Comparison of ENCODE assay signal across 17 cellular contexts in genomic region chr12:104466694-104467345, GRCh38. TPM values are rescaled to one million over a fixed set of nuclear protein-coding genes. Genes with fewer than 3 reads are reported as not detected.
DNase-seq lines count a peak whose midpoint lies in the region; ATAC-seq and TF ChIP-seq lines count a peak whose summit lies in the region.
"Had no signal": no experiment of that assay in that cellular context is flagged by ENCODE, and none has a peak within 500 bp of the region (broad histone marks: within the 10 kb centered on the region; RNA-seq: fewer than 3 reads in every experiment).

No MANE protein-coding gene starts in this region.

- POLR2A ChIA-PET in activated CD8-positive, alpha-beta T cell treated with anti-CD3 and anti-CD28 coated beads, Interleukin-2, amount 10 ng/mL, durations not matched to agents 7 days and 5 days (lab: Charles Lee), result interaction anchor here (1.2 to 4.9 kb wide), 4 partner anchors 11 to 102 kb away, joined by 3 to 29 read pairs (median 6); no protein-coding TSS in a partner anchor

- TF ChIP-seq CTCF in HL-60 (IDR thresholded peaks at IDR 0.05; ENCODE audit: insufficient read depth, low read length), result no peak
- TF ChIP-seq CTCF in ascending aorta (IDR thresholded peaks at IDR 0.05), result no peak

- no peak for DNase-seq in T-helper 2 cell treated with Interferon-gamma antibody and Interleukin-4, amounts not matched to agents 5 μg/mL and 100 μg/mL, for 36 hours (ENCODE audit: low spot score)
- DNase-seq in T-helper 2 cell (no peak), HL-60 (ENCODE audit: low read depth in 1 of 2, low spot score in 1 of 2) (no peak), naive B cell (no peak), ascending aorta (ENCODE audit: low spot score in 2 of 2) (no peak)
- DNase-seq in activated CD8-positive, alpha-beta T cell treated with anti-CD3 and anti-CD28 coated beads, Interleukin-2, amount 10 ng/mL, durations not matched to agents 7 days and 5 days, result no peak
- DNase-seq: activated CD4-positive, alpha-beta T cell treated with anti-CD3 and anti-CD28 coated beads for 4 hours; DMS79; NCI-H187 treated with DMSO at 0.1 percent for 48 hours; retina; SIG-M5; stimulated activated naive CD4-positive, alpha-beta T cell treated with Interleukin-2 at 50 U/mL for 16 hours; upper lobe of left lung had no signal

- H3K4me3 ChIP-seq in HL-60 (replicated peaks; ENCODE audit: insufficient read depth, low read length) (no peak overlapping the region), ascending aorta (no peak overlapping the region)
- H3K4me3 ChIP-seq: hepatocyte, upper lobe of left lung had no signal

- H3K9me3 Mint-ChIP-seq in T-helper 2 cell treated with Interferon-gamma antibody and Interleukin-4, amounts not matched to agents 5 μg/mL and 100 μg/mL, for 36 hours, result peaks cover 19% of the 10 kb centered on the region
- H3K9me3 Mint-ChIP-seq in activated CD8-positive, alpha-beta T cell treated with anti-CD3 and anti-CD28 coated beads, Interleukin-2, amount 10 ng/mL, durations not matched to agents 7 days and 5 days (ENCODE audit: insufficient read depth), result peaks cover 4% of the 10 kb centered on the region
- H3K9me3 Mint-ChIP-seq in naive B cell, result peaks cover 3 to 7% (median 6%) of the 10 kb centered on the region in 7 donors
- H3K9me3 Mint-ChIP-seq: mesothelial cell of epicardium had no signal

- H3K36me3 Mint-ChIP-seq in T-helper 2 cell treated with Interferon-gamma antibody and Interleukin-4, amounts not matched to agents 5 μg/mL and 100 μg/mL, for 36 hours (ENCODE audit: low read depth), result peaks cover 68% of the 10 kb centered on the region
- H3K36me3 Mint-ChIP-seq in activated CD8-positive, alpha-beta T cell treated with anti-CD3 and anti-CD28 coated beads, Interleukin-2, amount 10 ng/mL, durations not matched to agents 7 days and 5 days (ENCODE audit: low read depth), result peaks cover 70% of the 10 kb centered on the region
- H3K36me3 Mint-ChIP-seq in naive B cell, result peaks cover 6 to 14% of the 10 kb centered on the region in 2 donors
- H3K36me3 Mint-ChIP-seq: mesothelial cell of epicardium had no signal

- CTCF ChIA-PET in activated CD8-positive, alpha-beta T cell treated with anti-CD3 and anti-CD28 coated beads, Interleukin-2, amount 10 ng/mL, durations not matched to agents 7 days and 5 days (lab: Charles Lee), result interaction anchor here (0.8 to 2.7 kb wide), 4 partner anchors 8 to 85 kb away, joined by 3 to 14 read pairs (median 10); no protein-coding TSS in a partner anchor

- ATAC-seq in activated CD8-positive, alpha-beta T cell treated with anti-CD3 and anti-CD28 coated beads, Interleukin-2, amount 10 ng/mL, durations not matched to agents 7 days and 5 days, result no peak
- no peak for ATAC-seq in naive B cell (ENCODE audit: low read depth in 2 of 2)
- no peak for ATAC-seq in GM21529 (IDR thresholded peaks at IDR 0.05; ENCODE audit: unreplicated experiment)
- ATAC-seq in GM18907 (IDR thresholded peaks at IDR 0.05; ENCODE audit: unreplicated experiment), result no peak

- H3K27me3 ChIP-seq in HL-60 (ENCODE audit: insufficient read depth, poor library complexity, severe bottlenecking) (no peaks in the 10 kb centered on the region), ascending aorta (no peaks in the 10 kb centered on the region)
- H3K27me3 ChIP-seq: hepatocyte, upper lobe of left lung had no signal

- H3K4me1 ChIP-seq in ascending aorta, result peaks cover 0 to 2% of the 10 kb centered on the region in 2 donors

- H3K27ac ChIP-seq in HL-60 (replicated peaks) (peak overlapping the region; percentile 55), ascending aorta (no peak overlapping the region)
- H3K27ac ChIP-seq: hepatocyte, upper lobe of left lung had no signal

- H3K4me1 Mint-ChIP-seq in T-helper 2 cell treated with Interferon-gamma antibody and Interleukin-4, amounts not matched to agents 5 μg/mL and 100 μg/mL, for 36 hours (ENCODE audit: low read depth), result peaks cover 81% of the 10 kb centered on the region
- H3K4me1 Mint-ChIP-seq in activated CD8-positive, alpha-beta T cell treated with anti-CD3 and anti-CD28 coated beads, Interleukin-2, amount 10 ng/mL, durations not matched to agents 7 days and 5 days (ENCODE audit: low read depth), result peaks cover 91% of the 10 kb centered on the region
- H3K4me1 Mint-ChIP-seq in naive B cell, result peaks cover 69 to 94% (median 85%) of the 10 kb centered on the region in 3 donors

- no peaks in the 10 kb centered on the region for H3K27me3 Mint-ChIP-seq in T-helper 2 cell treated with Interferon-gamma antibody and Interleukin-4, amounts not matched to agents 5 μg/mL and 100 μg/mL, for 36 hours (ENCODE audit: low read depth)
- H3K27me3 Mint-ChIP-seq in activated CD8-positive, alpha-beta T cell treated with anti-CD3 and anti-CD28 coated beads, Interleukin-2, amount 10 ng/mL, durations not matched to agents 7 days and 5 days (ENCODE audit: low read depth), result no peaks in the 10 kb centered on the region
- no peaks in the 10 kb centered on the region for H3K27me3 Mint-ChIP-seq in naive B cell

- H3K36me3 ChIP-seq in ascending aorta, result no peaks in the 10 kb centered on the region
- H3K36me3 ChIP-seq: upper lobe of left lung had no signal

- H3K9me3 ChIP-seq in ascending aorta, result no peaks in the 10 kb centered on the region
- H3K9me3 ChIP-seq: upper lobe of left lung had no signal

- intact Hi-C loops in ascending aorta (cut with DNase I), result no loop called here

- peak overlapping the region; percentile 67 for H3K27ac Mint-ChIP-seq in T-helper 2 cell treated with Interferon-gamma antibody and Interleukin-4, amounts not matched to agents 5 μg/mL and 100 μg/mL, for 36 hours
- peak overlapping the region; percentile 74 for H3K27ac Mint-ChIP-seq in activated CD8-positive, alpha-beta T cell treated with anti-CD3 and anti-CD28 coated beads, Interleukin-2, amount 10 ng/mL, durations not matched to agents 7 days and 5 days
- peak overlapping the region in 5 of 6 donors; percentile 13 to 90 (median 77) for H3K27ac Mint-ChIP-seq in naive B cell
- H3K27ac Mint-ChIP-seq: mesothelial cell of epicardium had no signal

- peak overlapping the region; percentile 59 for H3K4me3 Mint-ChIP-seq in T-helper 2 cell treated with Interferon-gamma antibody and Interleukin-4, amounts not matched to agents 5 μg/mL and 100 μg/mL, for 36 hours
- peak overlapping the region; percentile 43 for H3K4me3 Mint-ChIP-seq in activated CD8-positive, alpha-beta T cell treated with anti-CD3 and anti-CD28 coated beads, Interleukin-2, amount 10 ng/mL, durations not matched to agents 7 days and 5 days
- peak overlapping the region in 5 of 8 donors; percentile 14 to 69 (median 34) for H3K4me3 Mint-ChIP-seq in naive B cell
- H3K4me3 Mint-ChIP-seq: mesothelial cell of epicardium had no signal

RNA-seq across cellular contexts. Expression of gene CHST11, which starts 10.1 kb away (rescaled TPM):
- 10 to 100 TPM; 82.1 to 85.2 TPM for total RNA-seq in activated CD8-positive, alpha-beta T cell treated with anti-CD3 and anti-CD28 coated beads, Interleukin-2, amount 10 ng/mL, durations not matched to agents 7 days and 5 days
- 10 to 100 TPM; 39.8 to 63.6 (median 58.6) TPM for polyA plus RNA-seq in naive B cell (ENCODE audit: low read depth in 6 of 6)
- total RNA-seq in ascending aorta, result 63.2 TPM
